Comparison of ENCODE assay signal across 8 cellular contexts in genomic region chr4:38675167-38676121, GRCh38. TPM values are rescaled to one million over a fixed set of nuclear protein-coding genes. Genes with fewer than 3 reads are reported as not detected.
DNase-seq lines count a peak whose midpoint lies in the region; TF ChIP-seq lines count a peak whose summit lies in the region.

No MANE protein-coding gene starts in this region.

- H3K27me3 ChIP-seq in neural progenitor cell: no peaks in the 10 kb centered on the region
- H3K27me3 ChIP-seq in stomach: no peaks in the 10 kb centered on the region

- peaks cover 45% of the 10 kb centered on the region for H3F3A ChIP-seq in neural progenitor cell (ENCODE audit: low read depth)

- TF ChIP-seq POLR2A in stomach (IDR thresholded peaks at IDR 0.05): no peak

- no peak overlapping the region for H2AFZ ChIP-seq in neural progenitor cell (replicated peaks)

- no peaks in the 10 kb centered on the region for H3K36me3 Mint-ChIP-seq in activated T-helper 2 cell treated with anti-CD3 and anti-CD28 coated beads, Interferon-gamma antibody, Interleukin-2, Interleukin-4, amounts not matched to agents 10 μg/mL and 5 μg/mL and 100 μg/mL, durations not matched to agents 14 hours and 24 hours and 36 hours (ENCODE audit: low read depth)
- H3K36me3 Mint-ChIP-seq in neural progenitor cell: peaks cover 16% of the 10 kb centered on the region

- DNase-seq in Ammon's horn (ENCODE audit: low spot score) (peak; percentile 91), GM20000 (ENCODE audit: low spot score) (peak; percentile 73), M059J (ENCODE audit: low read depth) (peak; percentile 80), RWPE1 (ENCODE audit: low spot score) (peak; percentile 55), fibroblast of the aortic adventitia (ENCODE audit: low read depth) (peak; percentile 92), neural progenitor cell (ENCODE audit: low spot score) (peak; percentile 90), stomach (peak; percentile 86)
- DNase-seq in activated T-helper 2 cell treated with anti-CD3 and anti-CD28 coated beads, Interferon-gamma antibody, Interleukin-2, Interleukin-4, amounts not matched to agents 10 μg/mL and 5 μg/mL and 100 μg/mL, durations not matched to agents 14 hours and 24 hours and 36 hours (ENCODE audit: low spot score): peak; percentile 68

- H3K4me3 Mint-ChIP-seq in activated T-helper 2 cell treated with anti-CD3 and anti-CD28 coated beads, Interferon-gamma antibody, Interleukin-2, Interleukin-4, amounts not matched to agents 10 μg/mL and 5 μg/mL and 100 μg/mL, durations not matched to agents 14 hours and 24 hours and 36 hours (ENCODE audit: low read depth): no peak overlapping the region
- H3K4me3 Mint-ChIP-seq in neural progenitor cell: peak overlapping the region; percentile 54

- intact Hi-C loops in activated T-helper 2 cell treated with anti-CD3 and anti-CD28 coated beads, Interferon-gamma antibody, Interleukin-2, Interleukin-4, amounts not matched to agents 10 μg/mL and 5 μg/mL and 100 μg/mL, durations not matched to agents 14 hours and 24 hours and 36 hours (cut with micrococcal nuclease): loop anchor here (1.0 to 5.0 kb wide), 4 partner anchors 57 to 613 kb away; no protein-coding TSS in a partner anchor
- intact Hi-C loops in stomach (cut with DNase I; ENCODE audit: low total_unique reads): loop anchor here (5.0 to 10.0 kb wide), 2 partner anchors 353 to 491 kb away; no protein-coding TSS in a partner anchor

- no peak overlapping the region for H3K27ac Mint-ChIP-seq in activated T-helper 2 cell treated with anti-CD3 and anti-CD28 coated beads, Interferon-gamma antibody, Interleukin-2, Interleukin-4, amounts not matched to agents 10 μg/mL and 5 μg/mL and 100 μg/mL, durations not matched to agents 14 hours and 24 hours and 36 hours
- peak overlapping the region; percentile 83 for H3K27ac Mint-ChIP-seq in neural progenitor cell

- H3K9me3 ChIP-seq in neural progenitor cell (ENCODE audit: low read depth) (no peaks in the 10 kb centered on the region), stomach (no peaks in the 10 kb centered on the region)

- peak; percentile 68 for TF ChIP-seq CTCF in GM20000 (IDR thresholded peaks at IDR 0.05; ENCODE audit: extremely low read depth, missing control alignments)
- peak; percentile 87 for TF ChIP-seq CTCF in RWPE1 (conservative IDR thresholded peaks at IDR 0.05; ENCODE audit: low read depth)
- peak; percentile 83 for TF ChIP-seq CTCF in fibroblast of the aortic adventitia (IDR thresholded peaks at IDR 0.05; ENCODE audit: insufficient read depth, low read length)
- peak; percentile 99 for TF ChIP-seq CTCF in neural progenitor cell (IDR thresholded peaks at IDR 0.05)
- peak in 6 of 7 experiments; percentile 35 to 91 (median 88) for TF ChIP-seq CTCF in stomach (IDR thresholded peaks at IDR 0.05)

- H3K27me3 Mint-ChIP-seq in activated T-helper 2 cell treated with anti-CD3 and anti-CD28 coated beads, Interferon-gamma antibody, Interleukin-2, Interleukin-4, amounts not matched to agents 10 μg/mL and 5 μg/mL and 100 μg/mL, durations not matched to agents 14 hours and 24 hours and 36 hours (ENCODE audit: low read depth): peaks cover 30% of the 10 kb centered on the region
- H3K27me3 Mint-ChIP-seq in neural progenitor cell (ENCODE audit: insufficient read depth, low read depth): no peaks in the 10 kb centered on the region

- H3K27ac ChIP-seq in RWPE1 (peak overlapping the region; percentile 100), neural progenitor cell (no peak overlapping the region), stomach (peak overlapping the region; percentile 24 to 100 (median 97))

- no peak overlapping the region for H3K9ac ChIP-seq in neural progenitor cell

- CTCF ChIA-PET in RWPE1 (lab: Yijun Ruan, JAX): interaction anchor here (0.6 to 2.5 kb wide), 9 partner anchors 10 to 597 kb away, joined by 3 to 16 read pairs (median 4); no protein-coding TSS in a partner anchor

- POLR2A ChIA-PET in RWPE1 (lab: Yijun Ruan, JAX; ENCODE audit: low non-redundant PET): no interaction called here

- TF ChIP-seq EP300 in stomach (IDR thresholded peaks at IDR 0.05): no peak

- peaks cover 100% of the 10 kb centered on the region for H3K79me2 ChIP-seq in neural progenitor cell (ENCODE audit: low read depth)

- H3K9me3 Mint-ChIP-seq in activated T-helper 2 cell treated with anti-CD3 and anti-CD28 coated beads, Interferon-gamma antibody, Interleukin-2, Interleukin-4, amounts not matched to agents 10 μg/mL and 5 μg/mL and 100 μg/mL, durations not matched to agents 14 hours and 24 hours and 36 hours: no peaks in the 10 kb centered on the region
- no peaks in the 10 kb centered on the region for H3K9me3 Mint-ChIP-seq in neural progenitor cell

- peaks cover 18% of the 10 kb centered on the region for H3K4me1 Mint-ChIP-seq in activated T-helper 2 cell treated with anti-CD3 and anti-CD28 coated beads, Interferon-gamma antibody, Interleukin-2, Interleukin-4, amounts not matched to agents 10 μg/mL and 5 μg/mL and 100 μg/mL, durations not matched to agents 14 hours and 24 hours and 36 hours (ENCODE audit: low read depth)
- peaks cover 66% of the 10 kb centered on the region for H3K4me1 Mint-ChIP-seq in neural progenitor cell

- H3K4me2 ChIP-seq in neural progenitor cell: peak overlapping the region; percentile 36

- H3K4me1 ChIP-seq in neural progenitor cell (peaks cover 48% of the 10 kb centered on the region), stomach (peaks cover 72 to 100% (median 90%) of the 10 kb centered on the region in 4 donors)

- H3K36me3 ChIP-seq in neural progenitor cell: no peaks in the 10 kb centered on the region
- H3K36me3 ChIP-seq in stomach: peaks cover 0 to 13% (median 6%) of the 10 kb centered on the region in 4 donors

- WGBS in stomach, 5 donors: 8 to 10% (median 9%) methylated on average over 7 of the region's 7 CpGs

- peaks cover 87% of the 10 kb centered on the region for H4K20me1 ChIP-seq in neural progenitor cell (ENCODE audit: low read depth)

- peak overlapping the region; percentile 10 for H3K4me3 ChIP-seq in fibroblast of the aortic adventitia (ENCODE audit: low read depth, low read length)
- no peak overlapping the region for H3K4me3 ChIP-seq in neural progenitor cell
- H3K4me3 ChIP-seq in stomach: peak overlapping the region in 1 of 4 donors; percentile 2

RNA-seq across cellular contexts. Expression of gene KLF3, which starts 11.4 kb away (rescaled TPM):
- 5.7 and 11.4 TPM in 2 replicates for total RNA-seq in M059J (2014; rRNA removed; shearing (Covaris generic))
- 0.62 and 0.71 TPM in 2 replicates for total RNA-seq in activated T-helper 2 cell treated with anti-CD3 and anti-CD28 coated beads, Interferon-gamma antibody, Interleukin-2, Interleukin-4, amounts not matched to agents 10 μg/mL and 5 μg/mL and 100 μg/mL, durations not matched to agents 14 hours and 24 hours and 36 hours
- 22.3 and 41.8 TPM in 2 replicates for total RNA-seq in fibroblast of the aortic adventitia (ENCODE audit: low replicate concordance)
- total RNA-seq in neural progenitor cell (ENCODE audit: low replicate concordance): 22.8 and 24.8 TPM in 2 replicates
- 100 to 1,000 TPM in 2 of 5 donors, 10 to 100 TPM in 3; 46.4 to 113 (median 79.1) TPM for total RNA-seq in stomach
- polyA plus RNA-seq in stomach: 10 to 100 TPM; 13.0 to 45.1 (median 13.5) TPM
